In the genomic region with DNA sequence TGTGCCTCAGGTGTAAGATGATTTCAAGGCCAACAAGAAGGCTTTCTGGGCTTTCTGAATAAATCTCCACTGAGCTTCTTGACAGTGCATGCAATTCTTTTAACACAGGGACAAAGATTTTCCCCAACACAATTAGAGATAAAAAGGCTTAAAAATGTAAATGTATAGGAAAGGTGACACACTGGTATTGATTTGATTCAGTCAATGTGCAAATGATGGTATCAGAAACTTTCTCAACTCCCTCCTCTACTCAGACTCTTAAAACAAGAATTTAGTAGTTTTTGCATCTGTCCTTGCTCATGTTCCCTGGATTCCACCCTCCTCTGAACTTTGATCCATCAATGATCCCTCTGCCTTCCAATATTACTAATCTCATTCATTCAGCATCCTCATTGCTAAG, we compare ENCODE assay signal across 28 cellular contexts.
"Had no signal": no experiment of that assay in that cellular context is flagged by ENCODE, and none has a peak within 500 bp of the region (broad histone marks: within the 10 kb centered on the region; RNA-seq: fewer than 3 reads in every experiment).

No MANE protein-coding gene starts in this region.

- DNase-seq: activated CD4-positive, alpha-beta memory T cell treated with anti-CD3 and anti-CD28 coated beads, Interleukin-2, amount 10 ng/mL, durations not matched to agents 7 days and 5 days; activated CD4-positive, alpha-beta T cell treated with anti-CD3 and anti-CD28 coated beads for 4 hours; activated CD4-positive, alpha-beta T cell treated with anti-CD3 and anti-CD28 coated beads, Interleukin-2, amount 10 ng/mL, durations not matched to agents 7 days and 5 days; activated CD4-positive, alpha-beta T cell treated with anti-CD3 and anti-CD28 coated beads, Interleukin-2, amount 50 U/mL, for 4 hours; activated CD4-positive, CD25-positive, alpha-beta regulatory T cell; activated CD8-positive, alpha-beta memory T cell treated with anti-CD3 and anti-CD28 coated beads, Interleukin-2, amount 50 U/mL, for 48 hours; activated effector memory CD4-positive, alpha-beta T cell treated with anti-CD3 and anti-CD28 coated beads, Interleukin-2, amount 50 U/mL, for 16 hours; activated naive CD4-positive, alpha-beta T cell treated with anti-CD3 and anti-CD28 coated beads for 36 hours; activated naive CD8-positive, alpha-beta T cell treated with anti-CD3 and anti-CD28 coated beads for 36 hours; activated naive CD8-positive, alpha-beta T cell treated with anti-CD3 and anti-CD28 coated beads, Interleukin-2, amount 50 U/mL, for 24 hours; adrenal gland; amygdala; aorta; body of pancreas; caudate nucleus; cortex of kidney; dermis blood vessel endothelial cell; effector CD4-positive, alpha-beta T cell; effector memory CD8-positive, alpha-beta T cell; erythroblast; foreskin keratinocyte; gastrocnemius medialis; glutamatergic neuron; heart left ventricle; T-helper 2 cell had no signal

- H3K36me3 Mint-ChIP-seq: activated naive CD4-positive, alpha-beta T cell treated with anti-CD3 and anti-CD28 coated beads, Interleukin-2, amount 50 U/mL, for 24 hours; activated naive CD8-positive, alpha-beta T cell treated with anti-CD3 and anti-CD28 coated beads for 36 hours had no signal

- H3K27me3 Mint-ChIP-seq: activated CD4-positive, alpha-beta memory T cell treated with anti-CD3 and anti-CD28 coated beads, Interleukin-2, amount 10 ng/mL, durations not matched to agents 7 days and 5 days; activated CD4-positive, alpha-beta T cell treated with anti-CD3 and anti-CD28 coated beads, Interleukin-2, amount 10 ng/mL, durations not matched to agents 7 days and 5 days; activated naive CD4-positive, alpha-beta T cell treated with anti-CD3 and anti-CD28 coated beads, Interleukin-2, amount 50 U/mL, for 24 hours; activated naive CD8-positive, alpha-beta T cell treated with anti-CD3 and anti-CD28 coated beads for 36 hours; activated naive CD8-positive, alpha-beta T cell treated with anti-CD3 and anti-CD28 coated beads, Interleukin-2, amount 50 U/mL, for 24 hours; effector memory CD8-positive, alpha-beta T cell had no signal

- H3K4me3 Mint-ChIP-seq: activated CD4-positive, alpha-beta memory T cell treated with anti-CD3 and anti-CD28 coated beads, Interleukin-2, amount 10 ng/mL, durations not matched to agents 7 days and 5 days; activated CD4-positive, alpha-beta T cell treated with anti-CD3 and anti-CD28 coated beads, Interleukin-2, amount 10 ng/mL, durations not matched to agents 7 days and 5 days; activated naive CD4-positive, alpha-beta T cell treated with anti-CD3 and anti-CD28 coated beads for 36 hours; activated naive CD4-positive, alpha-beta T cell treated with anti-CD3 and anti-CD28 coated beads, Interleukin-2, amount 50 U/mL, for 24 hours; activated naive CD8-positive, alpha-beta T cell treated with anti-CD3 and anti-CD28 coated beads for 36 hours; activated naive CD8-positive, alpha-beta T cell treated with anti-CD3 and anti-CD28 coated beads, Interleukin-2, amount 50 U/mL, for 24 hours; effector memory CD8-positive, alpha-beta T cell had no signal

- H3K27ac ChIP-seq: adrenal gland, body of pancreas, esophagus muscularis mucosa, foreskin keratinocyte, gastrocnemius medialis, heart left ventricle had no signal

- H3K4me1 ChIP-seq: body of pancreas, esophagus muscularis mucosa, foreskin keratinocyte, gastrocnemius medialis had no signal

- H3K27me3 ChIP-seq: adrenal gland, body of pancreas, esophagus muscularis mucosa, gastrocnemius medialis, heart left ventricle had no signal

- H3K27ac Mint-ChIP-seq: activated CD4-positive, alpha-beta memory T cell treated with anti-CD3 and anti-CD28 coated beads, Interleukin-2, amount 10 ng/mL, durations not matched to agents 7 days and 5 days; activated CD4-positive, alpha-beta T cell treated with anti-CD3 and anti-CD28 coated beads, Interleukin-2, amount 10 ng/mL, durations not matched to agents 7 days and 5 days; activated naive CD4-positive, alpha-beta T cell treated with anti-CD3 and anti-CD28 coated beads for 36 hours; activated naive CD4-positive, alpha-beta T cell treated with anti-CD3 and anti-CD28 coated beads, Interleukin-2, amount 50 U/mL, for 24 hours; activated naive CD8-positive, alpha-beta T cell treated with anti-CD3 and anti-CD28 coated beads for 36 hours; activated naive CD8-positive, alpha-beta T cell treated with anti-CD3 and anti-CD28 coated beads, Interleukin-2, amount 50 U/mL, for 24 hours; activated T-helper 2 cell treated with anti-CD3 and anti-CD28 coated beads, Interferon-gamma antibody, Interleukin-2, Interleukin-4, amounts not matched to agents 10 μg/mL and 5 μg/mL and 100 μg/mL, durations not matched to agents 14 hours and 24 hours and 36 hours; effector memory CD8-positive, alpha-beta T cell had no signal

- H3K9me3 Mint-ChIP-seq: activated naive CD4-positive, alpha-beta T cell treated with anti-CD3 and anti-CD28 coated beads, Interleukin-2, amount 50 U/mL, for 24 hours; activated T-helper 2 cell treated with anti-CD3 and anti-CD28 coated beads, Interferon-gamma antibody, Interleukin-2, Interleukin-4, amounts not matched to agents 10 μg/mL and 5 μg/mL and 100 μg/mL, durations not matched to agents 14 hours and 24 hours and 36 hours; effector memory CD8-positive, alpha-beta T cell had no signal

- H3K36me3 ChIP-seq: adrenal gland, esophagus muscularis mucosa, gastrocnemius medialis, heart left ventricle had no signal

- H3K9me3 ChIP-seq: adrenal gland, body of pancreas, esophagus muscularis mucosa, gastrocnemius medialis, heart left ventricle had no signal

- ATAC-seq: activated naive CD8-positive, alpha-beta T cell treated with anti-CD3 and anti-CD28 coated beads, Interleukin-2, amount 50 U/mL, for 24 hours; body of pancreas; effector memory CD8-positive, alpha-beta T cell; foreskin keratinocyte; gastrocnemius medialis; heart left ventricle had no signal

- H3K4me3 ChIP-seq: adrenal gland, body of pancreas, esophagus muscularis mucosa, gastrocnemius medialis, heart left ventricle had no signal
